12 cellular contexts compared by ENCODE assay signal in genomic region chr9:5435912-5436311, GRCh38. TPM values are rescaled to one million over a fixed set of nuclear protein-coding genes. Genes with fewer than 3 reads are reported as not detected.
DNase-seq lines count a peak whose midpoint lies in the region; FAIRE-seq and TF ChIP-seq lines count a peak whose summit lies in the region.
"Had no signal": no experiment of that assay in that cellular context is flagged by ENCODE, and none has a peak within 500 bp of the region (broad histone marks: within the 10 kb centered on the region; RNA-seq: fewer than 3 reads in every experiment).

No MANE protein-coding gene starts in this region.

- H3K36me3 ChIP-seq in astrocyte (ENCODE audit: insufficient read depth, low read length), result no peaks in the 10 kb centered on the region

- H3K27me3 ChIP-seq in astrocyte (ENCODE audit: insufficient read depth, low read length), result no peaks in the 10 kb centered on the region
- H3K27me3 ChIP-seq in dorsolateral prefrontal cortex, result no peaks in the 10 kb centered on the region

- peaks cover 37% of the 10 kb centered on the region for H3K36me3 Mint-ChIP-seq in T-helper 2 cell treated with Interferon-gamma antibody and Interleukin-4, amounts not matched to agents 5 μg/mL and 100 μg/mL, for 36 hours (ENCODE audit: low read depth)
- H3K36me3 Mint-ChIP-seq in astrocyte (ENCODE audit: low read depth, unreplicated experiment) (peaks cover 24% of the 10 kb centered on the region), neural crest cell (ENCODE audit: low read depth) (peaks cover 37% of the 10 kb centered on the region), chondrocyte (ENCODE audit: low read depth) (peaks cover 10% of the 10 kb centered on the region)

- H4K20me1 ChIP-seq in astrocyte (ENCODE audit: insufficient read depth, low read length), result no peaks in the 10 kb centered on the region

- FAIRE-seq in astrocyte (lab: Jason Lieb, UNC), result no peak
- FAIRE-seq: colon had no signal

- H3K27me3 Mint-ChIP-seq in T-helper 2 cell treated with Interferon-gamma antibody and Interleukin-4, amounts not matched to agents 5 μg/mL and 100 μg/mL, for 36 hours (ENCODE audit: low read depth), result no peaks in the 10 kb centered on the region
- no peaks in the 10 kb centered on the region for H3K27me3 Mint-ChIP-seq in astrocyte (ENCODE audit: low read depth, unreplicated experiment)
- H3K27me3 Mint-ChIP-seq in neural crest cell (ENCODE audit: low read depth), result peaks cover 5% of the 10 kb centered on the region
- no peaks in the 10 kb centered on the region for H3K27me3 Mint-ChIP-seq in chondrocyte (ENCODE audit: low read depth)

- TF ChIP-seq CTCF in astrocyte (IDR thresholded peaks at IDR 0.05; ENCODE audit: insufficient read depth, low read depth, low read length), result no peak
- no peak for TF ChIP-seq CTCF in neural crest cell (conservative IDR thresholded peaks at IDR 0.05)
- TF ChIP-seq CTCF in dorsolateral prefrontal cortex (IDR thresholded peaks at IDR 0.05 in 54 of 56, conservative IDR thresholded peaks at IDR 0.05 in 2 of 56; ENCODE audit: low read depth in 1 of 56, partially characterized antibody in 56 of 56), result no peak
- no peak for TF ChIP-seq CTCF in chondrocyte (IDR thresholded peaks at IDR 0.05)

- H3K27ac ChIP-seq in astrocyte (ENCODE audit: low read depth, low read length) (no peak overlapping the region), dorsolateral prefrontal cortex (peak overlapping the region in 4 of 59 donors; percentile 14 to 86 (median 20))

- H3K9me3 Mint-ChIP-seq in T-helper 2 cell treated with Interferon-gamma antibody and Interleukin-4, amounts not matched to agents 5 μg/mL and 100 μg/mL, for 36 hours, result peaks cover 3% of the 10 kb centered on the region
- H3K9me3 Mint-ChIP-seq in astrocyte (ENCODE audit: unreplicated experiment), result peaks cover 12% of the 10 kb centered on the region
- peaks cover 3% of the 10 kb centered on the region for H3K9me3 Mint-ChIP-seq in neural crest cell
- H3K9me3 Mint-ChIP-seq in chondrocyte (ENCODE audit: low read depth), result peaks cover 2% of the 10 kb centered on the region

- intact Hi-C loops in dorsolateral prefrontal cortex (cut with DNase I), result loop anchor here (5.0 to 10.0 kb wide), 4 partner anchors 451 to 759 kb away; partner anchors contain the start of genes JAK2 (in 2 of the 2), CDC37L1 (in 1 of the 2) and RCL1 (in 1 of the 2)

- peaks cover 5% of the 10 kb centered on the region for H3K79me2 ChIP-seq in astrocyte (ENCODE audit: insufficient read depth, low read length)

- H3K4me2 ChIP-seq in astrocyte (ENCODE audit: low read length), result no peak overlapping the region

- H3K9ac ChIP-seq in astrocyte (ENCODE audit: low read length), result no peak overlapping the region

- H3K4me1 Mint-ChIP-seq in T-helper 2 cell treated with Interferon-gamma antibody and Interleukin-4, amounts not matched to agents 5 μg/mL and 100 μg/mL, for 36 hours (ENCODE audit: low read depth), result peaks cover 32% of the 10 kb centered on the region
- H3K4me1 Mint-ChIP-seq in astrocyte (ENCODE audit: low read depth, unreplicated experiment) (peaks cover 18% of the 10 kb centered on the region), neural crest cell (peaks cover 22% of the 10 kb centered on the region), chondrocyte (ENCODE audit: low read depth) (peaks cover 19% of the 10 kb centered on the region)

- H3K4me1 ChIP-seq in astrocyte (ENCODE audit: insufficient read depth, low read length), result peaks cover 17% of the 10 kb centered on the region

- peak; percentile 40 for DNase-seq in T-helper 2 cell treated with Interferon-gamma antibody and Interleukin-4, amounts not matched to agents 5 μg/mL and 100 μg/mL, for 36 hours (ENCODE audit: low spot score)
- no peak for DNase-seq in T-helper 2 cell
- DNase-seq in NCI-H2196 (lab: John Stamatoyannopoulos, UW; ENCODE audit: unreplicated experiment), result peak; percentile 79
- DNase-seq in astrocyte (ENCODE audit: low read depth), result no peak
- DNase-seq in neural crest cell (ENCODE audit: low read depth, low spot score), result no peak
- no peak for DNase-seq in dorsolateral prefrontal cortex
- DNase-seq in chondrocyte (ENCODE audit: low spot score), result no peak
- DNase-seq in stimulated activated CD8-positive, alpha-beta memory T cell treated with anti-CD3 and anti-CD28 coated beads, Interleukin-4, amount 100 ng/mL, for 48 hours, result no peak
- DNase-seq: activated effector memory CD4-positive, alpha-beta T cell treated with Interleukin-2 at 50 U/mL for 16 hours; mesenchymal stem cell; right cardiac atrium had no signal

- no peak overlapping the region for H2AFZ ChIP-seq in astrocyte (ENCODE audit: low read depth, low read length)

- peak overlapping the region; percentile 97 for H3K4me3 Mint-ChIP-seq in T-helper 2 cell treated with Interferon-gamma antibody and Interleukin-4, amounts not matched to agents 5 μg/mL and 100 μg/mL, for 36 hours
- H3K4me3 Mint-ChIP-seq in astrocyte (ENCODE audit: unreplicated experiment), result peak overlapping the region; percentile 27
- H3K4me3 Mint-ChIP-seq in neural crest cell, result peak overlapping the region; percentile 96
- no peak overlapping the region for H3K4me3 Mint-ChIP-seq in chondrocyte (ENCODE audit: unreplicated experiment)

- H3K4me3 ChIP-seq in astrocyte (ENCODE audit: insufficient read depth, low read depth, low read length), result no peak overlapping the region
- H3K4me3 ChIP-seq in dorsolateral prefrontal cortex, result no peak overlapping the region

- H3K9me3 ChIP-seq in astrocyte (ENCODE audit: insufficient read depth, low read depth, low read length), result no peaks in the 10 kb centered on the region

- peak overlapping the region; percentile 80 for H3K27ac Mint-ChIP-seq in T-helper 2 cell treated with Interferon-gamma antibody and Interleukin-4, amounts not matched to agents 5 μg/mL and 100 μg/mL, for 36 hours
- no peak overlapping the region for H3K27ac Mint-ChIP-seq in astrocyte (ENCODE audit: unreplicated experiment)
- H3K27ac Mint-ChIP-seq in neural crest cell (ENCODE audit: unreplicated experiment), result no peak overlapping the region
- no peak overlapping the region for H3K27ac Mint-ChIP-seq in chondrocyte (ENCODE audit: unreplicated experiment)

RNA-seq across cellular contexts. Expression of gene PLGRKT, which starts 1.8 kb away (rescaled TPM):
- 10.6 and 14.7 TPM in 2 replicates for total RNA-seq in astrocyte
- 24.2 and 24.6 TPM in 2 replicates for total RNA-seq in neural crest cell
- total RNA-seq in dorsolateral prefrontal cortex, result 10 to 100 TPM in 64 of 120 experiments, 1 to 10 TPM in 56; 4.1 to 17.5 (median 10.1) TPM
- 11.1 to 16.6 TPM (median 13.5 TPM) in 3 replicates for total RNA-seq in chondrocyte

RNA-seq across cellular contexts. Expression of gene CD274, which starts 14.4 kb away (rescaled TPM):
- 20.5 and 21.4 TPM in 2 replicates for total RNA-seq in astrocyte
- not detected in 2 replicates for total RNA-seq in neural crest cell
- total RNA-seq in dorsolateral prefrontal cortex, result 1 to 10 TPM; 1.2 to 8.9 (median 3.7) TPM
- 0.12 to 0.67 TPM in 2 of 3 replicates, not detected in the other for total RNA-seq in chondrocyte

Comparison
In these comparisons a context has a peak if more than half of its experiments do, and no peak if none do; other contexts are left out.
1. DNase-seq: peak in T-helper 2 cell treated with Interferon-gamma antibody and Interleukin-4, amounts not matched to agents 5 μg/mL and 100 μg/mL, for 36 hours (single experiment) and NCI-H2196 (single experiment); none in T-helper 2 cell (0 of 5), astrocyte (single experiment), neural crest cell (single experiment), dorsolateral prefrontal cortex (0 of 10), chondrocyte (single experiment) and stimulated activated CD8-positive, alpha-beta memory T cell treated with anti-CD3 and anti-CD28 coated beads, Interleukin-4, amount 100 ng/mL, for 48 hours (single experiment).